ENCODE assay signal across 11 cellular contexts in the genomic region with DNA sequence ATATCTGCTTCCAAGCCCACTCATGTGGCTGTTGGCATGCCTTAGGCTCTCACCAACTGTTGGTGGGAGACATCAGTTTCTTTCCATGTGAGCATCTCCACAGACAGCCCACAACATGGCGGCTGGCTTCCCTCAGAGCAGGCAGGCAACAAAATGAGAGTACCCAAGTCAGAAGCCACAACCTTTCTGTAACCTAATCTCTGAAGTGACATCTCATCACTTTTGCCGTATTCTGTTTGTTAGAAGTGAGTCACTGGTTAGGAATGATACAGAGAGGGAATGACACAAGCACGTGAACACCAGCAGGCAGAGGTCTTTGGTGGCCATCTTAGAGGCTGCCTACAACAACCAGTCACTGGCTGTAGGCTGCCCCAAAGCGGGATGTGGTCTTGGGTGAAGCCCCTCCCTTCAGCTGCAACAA.
DNase-seq lines count a peak whose midpoint lies in the region; ATAC-seq lines count a peak whose summit lies in the region.
"Had no signal": no experiment of that assay in that cellular context is flagged by ENCODE, and none has a peak within 500 bp of the region (broad histone marks: within the 10 kb centered on the region; RNA-seq: fewer than 3 reads in every experiment).

No MANE protein-coding gene starts in this region.

- ATAC-seq in effector memory CD8-positive, alpha-beta T cell (replicated peaks) = no peak
- ATAC-seq in HG03571 (IDR thresholded peaks at IDR 0.05; ENCODE audit: unreplicated experiment) = no peak
- ATAC-seq: lower lobe of right lung had no signal

- H3K4me3 Mint-ChIP-seq in activated naive CD4-positive, alpha-beta T cell treated with anti-CD3 and anti-CD28 coated beads, Interleukin-2, amount 50 U/mL, for 24 hours = no peak overlapping the region
- H3K4me3 Mint-ChIP-seq in effector memory CD8-positive, alpha-beta T cell = no peak overlapping the region
- H3K4me3 Mint-ChIP-seq: endodermal cell had no signal

- H3K27me3 Mint-ChIP-seq in activated naive CD4-positive, alpha-beta T cell treated with anti-CD3 and anti-CD28 coated beads, Interleukin-2, amount 50 U/mL, for 24 hours = no peaks in the 10 kb centered on the region
- no peaks in the 10 kb centered on the region for H3K27me3 Mint-ChIP-seq in effector memory CD8-positive, alpha-beta T cell

- peak overlapping the region; percentile 42 for H3K27ac Mint-ChIP-seq in activated naive CD4-positive, alpha-beta T cell treated with anti-CD3 and anti-CD28 coated beads, Interleukin-2, amount 50 U/mL, for 24 hours
- no peak overlapping the region for H3K27ac Mint-ChIP-seq in effector memory CD8-positive, alpha-beta T cell
- H3K27ac Mint-ChIP-seq: endodermal cell had no signal

- no peaks in the 10 kb centered on the region for H3K9me3 Mint-ChIP-seq in activated naive CD4-positive, alpha-beta T cell treated with anti-CD3 and anti-CD28 coated beads, Interleukin-2, amount 50 U/mL, for 24 hours
- no peaks in the 10 kb centered on the region for H3K9me3 Mint-ChIP-seq in effector memory CD8-positive, alpha-beta T cell
- H3K9me3 Mint-ChIP-seq: endodermal cell had no signal

- peaks cover 24% of the 10 kb centered on the region for H3K36me3 Mint-ChIP-seq in activated naive CD4-positive, alpha-beta T cell treated with anti-CD3 and anti-CD28 coated beads, Interleukin-2, amount 50 U/mL, for 24 hours
- H3K36me3 Mint-ChIP-seq in effector memory CD8-positive, alpha-beta T cell (ENCODE audit: insufficient read depth) = peaks cover 22% of the 10 kb centered on the region

- H3K4me1 Mint-ChIP-seq in activated naive CD4-positive, alpha-beta T cell treated with anti-CD3 and anti-CD28 coated beads, Interleukin-2, amount 50 U/mL, for 24 hours = peaks cover 8% of the 10 kb centered on the region
- peaks cover 0 to 2% of the 10 kb centered on the region in 2 donors for H3K4me1 Mint-ChIP-seq in effector memory CD8-positive, alpha-beta T cell (ENCODE audit: low read depth in 2 of 2)

- DNase-seq in AG20443 (ENCODE audit: low spot score) (peak; percentile 14), HS-27A (ENCODE audit: low read depth) (peak; percentile 24), lung microvascular endothelial cell (ENCODE audit: low read depth in 2 of 2) (peak; percentile 4 to 20), NCI-H446 (lab: John Stamatoyannopoulos, UW) (no peak), superior temporal gyrus (ENCODE audit: extremely low spot score) (no peak)
- no peak for DNase-seq in effector memory CD8-positive, alpha-beta T cell
- DNase-seq: DMS153, endodermal cell, lower lobe of right lung had no signal

Comparison
In these comparisons a context has a peak if more than half of its experiments do, and no peak if none do; other contexts are left out.
1. DNase-seq: peak in AG20443 (single experiment), HS-27A (single experiment) and lung microvascular endothelial cell (2 of 2); none in effector memory CD8-positive, alpha-beta T cell (0 of 3), NCI-H446 (0 of 2) and superior temporal gyrus (single experiment).